Comparison of ENCODE assay signal across 19 cellular contexts in the genomic region with DNA sequence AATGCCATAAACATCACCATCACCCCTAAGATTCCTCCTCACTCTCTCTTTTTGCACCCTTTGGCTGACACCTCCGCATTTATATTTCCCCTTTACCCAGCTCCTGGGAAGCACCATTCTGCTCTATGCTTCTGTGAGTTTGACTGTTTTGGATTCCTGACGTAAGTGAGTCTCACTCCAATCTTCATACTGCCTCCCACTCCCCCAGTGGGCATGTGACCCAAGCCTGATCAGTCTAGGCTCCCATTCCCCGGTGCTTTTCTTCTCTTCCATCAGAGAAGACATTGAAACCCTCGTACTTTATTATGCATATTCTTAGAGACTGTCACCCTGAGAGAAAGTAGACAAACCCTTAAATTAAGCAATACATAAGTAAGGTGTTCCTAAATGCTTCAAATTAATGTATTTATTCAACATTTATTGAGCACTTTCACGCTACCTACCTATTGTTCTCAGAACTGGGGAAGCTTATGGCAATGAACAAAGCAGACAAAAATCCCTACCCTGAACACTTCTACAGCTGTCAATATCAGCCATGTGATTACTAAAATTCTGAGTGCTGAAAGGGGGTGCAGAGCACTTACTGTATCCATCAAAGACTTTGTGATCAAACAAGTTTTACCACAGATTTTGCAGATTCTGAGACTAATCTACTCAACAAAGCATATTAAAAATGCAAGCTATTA. TPM values are rescaled to one million over a fixed set of nuclear protein-coding genes. Genes with fewer than 3 reads are reported as not detected.
A peak's percentile ranks its signal among the peaks of the same experiment; 100 is the strongest.
DNase-seq lines count a peak whose midpoint lies in the region; ATAC-seq and TF ChIP-seq lines count a peak whose summit lies in the region.
"Had no signal": no experiment of that assay in that cellular context is flagged by ENCODE, and none has a peak within 500 bp of the region (broad histone marks: within the 10 kb centered on the region; RNA-seq: fewer than 3 reads in every experiment).

No MANE protein-coding gene starts in this region.

- H3K27me3 ChIP-seq in DOHH2 (ENCODE audit: control insufficient read depth, low read length): no peaks in the 10 kb centered on the region
- no peaks in the 10 kb centered on the region for H3K27me3 ChIP-seq in OCI-LY3 (ENCODE audit: low read depth, low read length)

- no peak overlapping the region for H3K4me3 Mint-ChIP-seq in naive thymus-derived CD8-positive, alpha-beta T cell
- H3K4me3 Mint-ChIP-seq: CD4-positive, alpha-beta memory T cell; HFFc6; T-helper 1 cell treated with Interleukin-12 subunit alpha and Interleukin-12 subunit beta and Interleukin-4 antibody, amounts not matched to agents 30 μg/mL and 1 μg/mL, for 36 hours had no signal

- H3K4me3 ChIP-seq in DOHH2 (ENCODE audit: low read length) (no peak overlapping the region), OCI-LY3 (ENCODE audit: low read length) (peak overlapping the region; percentile 52)
- H3K4me3 ChIP-seq: A549 had no signal

- H3K36me3 Mint-ChIP-seq in naive thymus-derived CD8-positive, alpha-beta T cell: no peaks in the 10 kb centered on the region
- H3K36me3 Mint-ChIP-seq: CD4-positive, alpha-beta memory T cell had no signal

- H3F3A ChIP-seq in DOHH2 (ENCODE audit: control insufficient read depth, insufficient read depth): peaks cover 3% of the 10 kb centered on the region

- H3K27ac ChIP-seq in DOHH2 (ENCODE audit: low read depth, low read length) (no peak overlapping the region), OCI-LY3 (ENCODE audit: low read length) (no peak overlapping the region)
- H3K27ac ChIP-seq: A549, HL-60 had no signal

- H3K9me2 ChIP-seq in DOHH2 (replicated peaks; ENCODE audit: control insufficient read depth, low read length): no peaks in the 10 kb centered on the region

- H3K9me3 Mint-ChIP-seq in naive thymus-derived CD8-positive, alpha-beta T cell: no peaks in the 10 kb centered on the region
- H3K9me3 Mint-ChIP-seq: CD4-positive, alpha-beta memory T cell; HFFc6; T-helper 1 cell treated with Interleukin-12 subunit alpha and Interleukin-12 subunit beta and Interleukin-4 antibody, amounts not matched to agents 30 μg/mL and 1 μg/mL, for 36 hours had no signal

- H3K4me1 Mint-ChIP-seq in naive thymus-derived CD8-positive, alpha-beta T cell: peaks cover 0 to 11% (median 1%) of the 10 kb centered on the region in 4 donors

- H3K4me1 ChIP-seq in DOHH2 (ENCODE audit: control insufficient read depth, low read length) (peaks cover 13% of the 10 kb centered on the region), OCI-LY3 (ENCODE audit: low read length) (peaks cover 28% of the 10 kb centered on the region)
- H3K4me1 ChIP-seq: A549 had no signal

- no peak overlapping the region for H3K27ac Mint-ChIP-seq in naive thymus-derived CD8-positive, alpha-beta T cell
- H3K27ac Mint-ChIP-seq: CD4-positive, alpha-beta memory T cell; HFFc6; T-helper 1 cell treated with Interleukin-12 subunit alpha and Interleukin-12 subunit beta and Interleukin-4 antibody, amounts not matched to agents 30 μg/mL and 1 μg/mL, for 36 hours had no signal

- H3K27me3 Mint-ChIP-seq in naive thymus-derived CD8-positive, alpha-beta T cell: peaks cover 0 to 9% (median 7%) of the 10 kb centered on the region in 5 donors

- H3K9me3 ChIP-seq in DOHH2 (ENCODE audit: control insufficient read depth, insufficient read depth, low read length) (no peaks in the 10 kb centered on the region), OCI-LY3 (ENCODE audit: insufficient read depth, low read length) (no peaks in the 10 kb centered on the region)
- H3K9me3 ChIP-seq: A549 had no signal

- H3K9ac ChIP-seq in OCI-LY3 (ENCODE audit: low read length): no peak overlapping the region

- intact Hi-C loops in head of caudate nucleus (cut with DNase I): no loop called here

- H4K20me1 ChIP-seq in DOHH2 (ENCODE audit: control insufficient read depth, insufficient read depth, low read depth, low read length) (no peaks in the 10 kb centered on the region), OCI-LY3 (ENCODE audit: insufficient read depth, low read length) (no peaks in the 10 kb centered on the region)

- no peak overlapping the region for H2AFZ ChIP-seq in OCI-LY3 (ENCODE audit: low read depth, low read length)

- H3K79me2 ChIP-seq in DOHH2 (ENCODE audit: control insufficient read depth, low read length) (no peaks in the 10 kb centered on the region), OCI-LY3 (ENCODE audit: low read length) (no peaks in the 10 kb centered on the region)

- peak; percentile 25 for ATAC-seq in GM21723 (IDR thresholded peaks at IDR 0.05; ENCODE audit: unreplicated experiment)
- ATAC-seq in naive thymus-derived CD8-positive, alpha-beta T cell: no peak
- ATAC-seq: A549, SK-N-SH treated with all-trans-retinoic acid at 6 μM for 48 hours had no signal

- POLR2A ChIA-PET in naive thymus-derived CD8-positive, alpha-beta T cell (lab: Charles Lee): interaction anchor here (0.6 kb wide), 1 partner anchor 924 kb away, joined by 3 read pairs; no protein-coding TSS in a partner anchor

- TF ChIP-seq CTCF in DOHH2 (IDR thresholded peaks at IDR 0.05; ENCODE audit: low read depth, low read length, poor library complexity, severe bottlenecking): no peak
- no peak for TF ChIP-seq CTCF in OCI-LY3 (IDR thresholded peaks at IDR 0.05; ENCODE audit: low read depth, low read length)

- H3K36me3 ChIP-seq in DOHH2 (ENCODE audit: control insufficient read depth, low read length) (no peaks in the 10 kb centered on the region), OCI-LY3 (replicated peaks; ENCODE audit: low read depth, low read length) (no peaks in the 10 kb centered on the region)

- DNase-seq in head of caudate nucleus: peak; percentile 18 to 83 (median 60)
- no peak for DNase-seq in T-helper 9 cell
- DNase-seq in naive thymus-derived CD8-positive, alpha-beta T cell: no peak
- no peak for DNase-seq in NCI-H774 (lab: John Stamatoyannopoulos, UW)
- DNase-seq in T-helper 1 cell: no peak
- DNase-seq: AML-193; CD4-positive, alpha-beta memory T cell; DMS79 treated with DMSO at 0.1 percent for 48 hours; HFFc6; NCI-H1092 treated with DMSO at 0.1 percent for 48 hours; NCI-H1694; SHP77 had no signal

- H3K4me2 ChIP-seq in DOHH2 (ENCODE audit: low read length) (peak overlapping the region; percentile 5; the same call in 1 of the 2 replicates), OCI-LY3 (ENCODE audit: low read length) (peak overlapping the region; percentile 58)
- H3K4me2 ChIP-seq: A549 had no signal

RNA-seq across cellular contexts. Expression of gene DIPK1A, which starts 43.4 kb away (rescaled TPM):
- 10 to 100 TPM; 12.0 to 14.8 TPM for total RNA-seq in naive thymus-derived CD8-positive, alpha-beta T cell
- 10 to 100 TPM; 11.5 to 14.5 (median 14.1) TPM for polyA plus RNA-seq in naive thymus-derived CD8-positive, alpha-beta T cell

Comparison
In these comparisons a context has a peak if more than half of its experiments do, and no peak if none do; other contexts are left out.
1. DNase-seq: peak in head of caudate nucleus (42 of 42); none in T-helper 9 cell (single experiment), naive thymus-derived CD8-positive, alpha-beta T cell (0 of 10), NCI-H774 (single experiment) and T-helper 1 cell (0 of 5).